In the genomic region with DNA sequence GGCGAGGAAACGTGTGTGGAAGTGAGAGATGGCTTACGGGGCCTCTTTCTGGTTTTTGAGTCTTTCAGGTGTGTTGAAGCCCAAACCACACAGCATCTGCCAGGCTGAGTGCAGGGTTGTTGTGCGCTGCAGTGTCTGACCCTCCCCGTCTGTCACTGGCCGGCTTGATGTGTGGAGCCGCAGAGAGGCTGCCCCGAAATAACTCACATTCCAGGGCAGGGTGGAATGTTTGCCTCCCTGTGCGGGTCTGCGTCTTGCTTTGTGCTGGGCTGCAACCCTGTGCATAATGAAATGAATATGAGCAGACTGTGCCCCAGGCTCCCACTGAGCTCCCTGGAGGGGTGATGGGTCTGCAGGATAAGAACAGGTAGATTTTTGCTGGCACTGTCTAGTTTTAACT, we compare ENCODE assay signal across 14 cellular contexts. TPM values are rescaled to one million over a fixed set of nuclear protein-coding genes. Genes with fewer than 3 reads are reported as not detected.
DNase-seq lines count a peak whose midpoint lies in the region; ATAC-seq and TF ChIP-seq lines count a peak whose summit lies in the region.
"Had no signal": no experiment of that assay in that cellular context is flagged by ENCODE, and none has a peak within 500 bp of the region (broad histone marks: within the 10 kb centered on the region; RNA-seq: fewer than 3 reads in every experiment).

No MANE protein-coding gene starts in this region.

- no peak for DNase-seq in Right ventricle myocardium superior
- no peak for DNase-seq in left cardiac atrium
- DNase-seq in SW480 (ENCODE audit: low spot score), result peak; percentile 90
- DNase-seq in iPS-NIHi7 (ENCODE audit: extremely low spot score), result peak; percentile 78
- no peak for DNase-seq in upper lobe of right lung
- no peak for DNase-seq in stimulated activated effector memory CD8-positive, alpha-beta T cell treated with anti-CD3 and anti-CD28 coated beads, Interleukin-12 subunit alpha, Interleukin-12 subunit beta, amount 100 ng/mL, for 72 hours (ENCODE audit: low spot score in 2 of 2)
- DNase-seq in NCI-H748 treated with DMSO at 0.1 percent for 48 hours (lab: John Stamatoyannopoulos, UW), result no peak
- DNase-seq: activated T-cell treated with anti-CD3 and anti-CD28 coated beads, Interleukin-2, amount 50 U/mL, for 1 hour; KG1; pancreas; WERI-Rb-1 had no signal

- H3K27ac ChIP-seq in upper lobe of right lung, result no peak overlapping the region
- H3K27ac ChIP-seq: esophagus muscularis mucosa, pancreas, WERI-Rb-1 had no signal

- H3K4me3 ChIP-seq in upper lobe of right lung, result no peak overlapping the region
- H3K4me3 ChIP-seq: esophagus muscularis mucosa, pancreas had no signal

- intact Hi-C loops in Right ventricle myocardium superior (cut with DNase I), result no loop called here
- intact Hi-C loops in left cardiac atrium (cut with DNase I), result no loop called here
- intact Hi-C loops in upper lobe of right lung (cut with DNase I), result no loop called here

- no peak for TF ChIP-seq CTCF in upper lobe of right lung (IDR thresholded peaks at IDR 0.05)

- H3K4me1 Mint-ChIP-seq in stimulated activated effector memory CD8-positive, alpha-beta T cell treated with anti-CD3 and anti-CD28 coated beads, Interleukin-12 subunit alpha, Interleukin-12 subunit beta, amount 100 ng/mL, for 72 hours, result no peaks in the 10 kb centered on the region

- H3K36me3 ChIP-seq in upper lobe of right lung, result no peaks in the 10 kb centered on the region
- H3K36me3 ChIP-seq: esophagus muscularis mucosa, pancreas, WERI-Rb-1 had no signal

- peak; percentile 49 for ATAC-seq in Right ventricle myocardium superior (ENCODE audit: poor library complexity)
- ATAC-seq in left cardiac atrium, result no peak
- ATAC-seq in upper lobe of right lung, result peak; percentile 87
- ATAC-seq in HG02678 (IDR thresholded peaks at IDR 0.05; ENCODE audit: unreplicated experiment), result no peak
- no peak for ATAC-seq in stimulated activated effector memory CD8-positive, alpha-beta T cell treated with anti-CD3 and anti-CD28 coated beads, Interleukin-12 subunit alpha, Interleukin-12 subunit beta, amount 100 ng/mL, for 72 hours

- no peaks in the 10 kb centered on the region for H3K4me1 ChIP-seq in upper lobe of right lung
- H3K4me1 ChIP-seq: esophagus muscularis mucosa, pancreas had no signal

- no peak overlapping the region for H3K27ac Mint-ChIP-seq in stimulated activated effector memory CD8-positive, alpha-beta T cell treated with anti-CD3 and anti-CD28 coated beads, Interleukin-12 subunit alpha, Interleukin-12 subunit beta, amount 100 ng/mL, for 72 hours

- no peaks in the 10 kb centered on the region for H3K9me3 Mint-ChIP-seq in stimulated activated effector memory CD8-positive, alpha-beta T cell treated with anti-CD3 and anti-CD28 coated beads, Interleukin-12 subunit alpha, Interleukin-12 subunit beta, amount 100 ng/mL, for 72 hours

- no peak overlapping the region for H3K4me3 Mint-ChIP-seq in stimulated activated effector memory CD8-positive, alpha-beta T cell treated with anti-CD3 and anti-CD28 coated beads, Interleukin-12 subunit alpha, Interleukin-12 subunit beta, amount 100 ng/mL, for 72 hours

- H3K27me3 ChIP-seq in upper lobe of right lung, result no peaks in the 10 kb centered on the region
- H3K27me3 ChIP-seq: pancreas had no signal

- no peaks in the 10 kb centered on the region for H3K36me3 Mint-ChIP-seq in stimulated activated effector memory CD8-positive, alpha-beta T cell treated with anti-CD3 and anti-CD28 coated beads, Interleukin-12 subunit alpha, Interleukin-12 subunit beta, amount 100 ng/mL, for 72 hours

- no peaks in the 10 kb centered on the region for H3K9me3 ChIP-seq in upper lobe of right lung
- H3K9me3 ChIP-seq: esophagus muscularis mucosa, pancreas had no signal

RNA-seq across cellular contexts. Expression of a gene that starts 9.9 kb away (rescaled TPM):
- total RNA-seq in Right ventricle myocardium superior (not detected), left cardiac atrium (under 1 TPM; 0.03 to 0.06 TPM), upper lobe of right lung (2.0 TPM)
- total RNA-seq: bronchial epithelial cell had no signal

Comparison
In these comparisons a context has a peak if more than half of its experiments do, and no peak if none do; other contexts are left out.
1. ATAC-seq: peak in Right ventricle myocardium superior (single experiment) and upper lobe of right lung (single experiment); none in left cardiac atrium (0 of 2), HG02678 (single experiment) and stimulated activated effector memory CD8-positive, alpha-beta T cell treated with anti-CD3 and anti-CD28 coated beads, Interleukin-12 subunit alpha, Interleukin-12 subunit beta, amount 100 ng/mL, for 72 hours (single experiment).
2. DNase-seq: peak in SW480 (single experiment) and iPS-NIHi7 (single experiment); none in Right ventricle myocardium superior (single experiment), left cardiac atrium (single experiment), upper lobe of right lung (single experiment), stimulated activated effector memory CD8-positive, alpha-beta T cell treated with anti-CD3 and anti-CD28 coated beads, Interleukin-12 subunit alpha, Interleukin-12 subunit beta, amount 100 ng/mL, for 72 hours (0 of 2) and NCI-H748 treated with DMSO at 0.1 percent for 48 hours (single experiment).